Comparison of ENCODE assay signal across 1 cellular context in the genomic region with DNA sequence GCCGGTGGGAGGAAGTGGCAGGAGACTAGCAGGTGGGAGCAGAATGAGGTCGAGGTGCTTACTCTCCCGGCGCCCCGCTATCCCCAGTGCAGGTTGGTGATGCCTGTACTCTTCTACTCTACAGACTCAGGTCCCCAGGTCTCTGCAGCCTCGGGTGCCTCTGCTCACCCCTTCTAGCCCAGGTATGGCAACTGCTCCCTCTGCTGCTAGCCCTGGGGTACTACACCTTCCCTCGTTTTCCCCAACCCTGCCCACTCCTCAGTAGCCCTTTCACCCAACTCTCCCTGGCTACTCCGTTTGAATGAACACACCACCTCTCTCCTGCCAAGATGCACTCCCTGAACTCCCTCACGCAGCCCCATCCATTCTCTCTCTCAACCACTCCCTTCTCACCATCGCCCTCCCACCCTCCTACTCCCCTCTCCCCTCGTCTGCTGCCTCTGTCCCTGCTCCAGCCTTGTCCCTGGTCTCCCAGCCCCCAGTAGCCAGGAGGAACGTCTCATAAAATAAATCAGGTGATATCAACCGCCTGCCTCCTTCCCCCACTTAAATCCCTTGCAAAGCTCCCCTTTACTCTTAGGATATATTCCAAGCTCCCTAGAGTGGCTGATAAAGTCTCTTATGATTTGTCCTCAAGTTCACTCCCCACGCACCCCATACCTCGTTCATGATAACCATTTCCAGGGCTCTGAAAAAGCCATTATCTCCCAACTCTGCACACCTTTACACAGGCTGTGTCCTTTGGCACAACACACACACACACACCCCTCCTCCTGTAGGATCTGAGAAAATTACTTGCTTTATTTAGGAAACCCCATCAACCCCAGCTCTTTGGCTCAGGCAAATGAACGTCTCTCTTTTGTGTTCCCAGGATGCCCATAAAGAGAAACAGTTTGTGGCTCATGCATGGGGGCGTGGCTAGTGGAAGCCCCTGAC.
TF ChIP-seq lines count a peak whose summit lies in the region.

No MANE protein-coding gene starts in this region.

TF ChIP-seq in endothelial cell of umbilical vein, 7 proteins besides CTCF, POLR2A, EP300 and RAD21:
- TF ChIP-seq GATA2 (IDR thresholded peaks at IDR 0.05; ENCODE audit: insufficient read depth, insufficient read length, low read depth, low read length) = no peak
- no peak for TF ChIP-seq MYC (IDR thresholded peaks at IDR 0.05; ENCODE audit: low read depth, low read length)
- TF ChIP-seq FOS (IDR thresholded peaks at IDR 0.05; ENCODE audit: borderline replicate concordance, insufficient read depth, low read length) = no peak
- no peak for TF ChIP-seq EZH2 (IDR thresholded peaks at IDR 0.05; ENCODE audit: borderline replicate concordance, low read depth, low read length, severe bottlenecking)
- TF ChIP-seq JUN (IDR thresholded peaks at IDR 0.05; ENCODE audit: borderline replicate concordance, insufficient read depth, insufficient read length, low read depth) = no peak
- no peak for TF ChIP-seq POLR2AphosphoS5 (IDR thresholded peaks at IDR 0.05; ENCODE audit: insufficient read depth, low read depth, low read length)
- TF ChIP-seq, protein P1, sequence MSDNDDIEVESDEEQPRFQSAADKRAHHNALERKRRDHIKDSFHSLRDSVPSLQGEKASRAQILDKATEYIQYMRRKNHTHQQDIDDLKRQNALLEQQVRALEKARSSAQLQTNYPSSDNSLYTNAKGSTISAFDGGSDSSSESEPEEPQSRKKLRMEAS (IDR thresholded peaks at IDR 0.05; ENCODE audit: insufficient read depth, insufficient read length) = no peak
